In genomic region chr17:28812980-28813377, GRCh38 we compare ENCODE assay signal across 8 cellular contexts. TPM values are rescaled to one million over a fixed set of nuclear protein-coding genes. Genes with fewer than 3 reads are reported as not detected.
A peak's percentile ranks its signal among the peaks of the same experiment; 100 is the strongest.
DNase-seq lines count a peak whose midpoint lies in the region; ATAC-seq and TF ChIP-seq lines count a peak whose summit lies in the region.

No MANE protein-coding gene starts in this region.

- no peak overlapping the region for H2AFZ ChIP-seq in GM23338

- peak overlapping the region; percentile 94 for H3K27ac Mint-ChIP-seq in GM23338

- DNase-seq in GM23338 (ENCODE audit: low spot score) (no peak), WERI-Rb-1 (no peak), skeletal muscle cell (ENCODE audit: low read depth) (no peak), SIG-M5 (lab: John Stamatoyannopoulos, UW) (no peak), T-helper 9 cell (no peak)

- peak overlapping the region; percentile 73 for H3K4me2 ChIP-seq in GM23338

- H3K4me3 ChIP-seq in GM23338, result peak overlapping the region; percentile 74
- peak overlapping the region; percentile 84 for H3K4me3 ChIP-seq in WERI-Rb-1 (ENCODE audit: low read depth, low read length)
- peak overlapping the region; percentile 69 to 80 for H3K4me3 ChIP-seq in gastroesophageal sphincter
- peak overlapping the region; percentile 98 for H3K4me3 ChIP-seq in skeletal muscle cell (ENCODE audit: low read depth, low read length)

- H3K27ac ChIP-seq in GM23338 (ENCODE audit: low read depth) (peak overlapping the region; percentile 97), WERI-Rb-1 (peak overlapping the region; percentile 87), gastroesophageal sphincter (peak overlapping the region in 3 of 4 donors; percentile 89 to 94 (median 89))

- H3K4me1 ChIP-seq in GM23338 (ENCODE audit: insufficient read depth) (peaks cover 28% of the 10 kb centered on the region), gastroesophageal sphincter (peaks cover 0 to 49% (median 21%) of the 10 kb centered on the region in 3 donors)

- TF ChIP-seq EP300 in gastroesophageal sphincter (IDR thresholded peaks at IDR 0.05), result no peak

- H3K36me3 ChIP-seq in GM23338 (ENCODE audit: insufficient read depth), result no peaks in the 10 kb centered on the region
- H3K36me3 ChIP-seq in WERI-Rb-1, result no peaks in the 10 kb centered on the region
- no peaks in the 10 kb centered on the region for H3K36me3 ChIP-seq in gastroesophageal sphincter

- no peaks in the 10 kb centered on the region for H3K9me2 ChIP-seq in GM23338 (ENCODE audit: insufficient read depth)

- H3K9me3 Mint-ChIP-seq in GM23338, result no peaks in the 10 kb centered on the region; the same call in 2 of the 3 replicates

- peak overlapping the region; percentile 88 for H3K4me3 Mint-ChIP-seq in GM23338

- no peak for ATAC-seq in GM23338
- no peak for ATAC-seq in gastroesophageal sphincter
- no peak for ATAC-seq in HG02973 (IDR thresholded peaks at IDR 0.05; ENCODE audit: unreplicated experiment)
- no peak for ATAC-seq in HG02610 (IDR thresholded peaks at IDR 0.05; ENCODE audit: unreplicated experiment)

- H3K27me3 ChIP-seq in GM23338 (ENCODE audit: insufficient read depth), result no peaks in the 10 kb centered on the region
- no peaks in the 10 kb centered on the region for H3K27me3 ChIP-seq in WERI-Rb-1 (ENCODE audit: insufficient read depth, low read depth, severe bottlenecking)
- no peaks in the 10 kb centered on the region for H3K27me3 ChIP-seq in gastroesophageal sphincter

- no CpG with 5 or more reads among the region's 6 CpGs for WGBS in gastroesophageal sphincter (ENCODE audit: low coverage in 1 of 2), 2 donors

- TF ChIP-seq CTCF in GM23338 (conservative IDR thresholded peaks at IDR 0.05; ENCODE audit: low read depth in 2 of 2) (no peak), WERI-Rb-1 (IDR thresholded peaks at IDR 0.05; ENCODE audit: low read depth, low read length) (no peak), gastroesophageal sphincter (IDR thresholded peaks at IDR 0.05) (no peak)

- H3K9me3 ChIP-seq in WERI-Rb-1 (ENCODE audit: severe bottlenecking) (no peaks in the 10 kb centered on the region), gastroesophageal sphincter (no peaks in the 10 kb centered on the region)

- H4K20me1 ChIP-seq in GM23338 (replicated peaks; ENCODE audit: insufficient read depth), result no peaks in the 10 kb centered on the region; the same call in 1 of the 2 replicates

- no peak for TF ChIP-seq POLR2A in gastroesophageal sphincter (IDR thresholded peaks at IDR 0.05)

- H3K27me3 Mint-ChIP-seq in GM23338 (ENCODE audit: insufficient read depth, low read depth, poor library complexity), result peaks cover 7% of the 10 kb centered on the region

- peaks cover 9% of the 10 kb centered on the region; the same call in 1 of the 2 replicates for H3F3A ChIP-seq in GM23338 (replicated peaks; ENCODE audit: low read depth)

- peaks cover 83% of the 10 kb centered on the region for H3K79me2 ChIP-seq in GM23338 (replicated peaks; ENCODE audit: insufficient read depth)

- H3K4me1 Mint-ChIP-seq in GM23338, result peaks cover 35% of the 10 kb centered on the region

- no peaks in the 10 kb centered on the region for H3K36me3 Mint-ChIP-seq in GM23338 (ENCODE audit: low read depth)

TF ChIP-seq in GM23338, 12 proteins besides CTCF, POLR2A, EP300 and RAD21 (continues in another document):
- TF ChIP-seq CREB1 (CRISPR knock-in tag; IDR thresholded peaks at IDR 0.05; ENCODE audit: low read depth) (no peak), ETS1 (IDR thresholded peaks at IDR 0.05) (no peak), ZNF462 (CRISPR knock-in tag; IDR thresholded peaks at IDR 0.05) (no peak), EZH2 (IDR thresholded peaks at IDR 0.05; ENCODE audit: low read depth, unreplicated experiment) (no peak), JUNB (IDR thresholded peaks at IDR 0.05; ENCODE audit: unreplicated experiment) (no peak), ZNF331 (CRISPR knock-in tag; IDR thresholded peaks at IDR 0.05; ENCODE audit: low read depth) (no peak), POLR2AphosphoS5 (IDR thresholded peaks at IDR 0.05; ENCODE audit: low read depth) (no peak)

RNA-seq across cellular contexts. Expression of gene FAM222B, which starts 29.6 kb away (rescaled TPM):
- 78.5 and 87.3 TPM in 2 replicates for total RNA-seq in GM23338 (2014; rRNA removed; shearing (Covaris generic))
- polyA plus RNA-seq in GM23338 (2016; fragmentation: Nextera tagmentation; extraction: Ambion mirVana), result 61.8 and 63.7 TPM in 2 replicates
- total RNA-seq in gastroesophageal sphincter, result 10 to 100 TPM; 15.5 to 47.6 (median 21.6) TPM

RNA-seq across cellular contexts. Expression of gene ERAL1, which starts 41.8 kb away (rescaled TPM):
- total RNA-seq in GM23338 (2014; rRNA removed; shearing (Covaris generic)), result 118 and 121 TPM in 2 replicates
- 77.1 and 77.5 TPM in 2 replicates for polyA plus RNA-seq in GM23338 (2016; fragmentation: Nextera tagmentation; extraction: Ambion mirVana)
- 10 to 100 TPM; 25.8 to 48.3 (median 29.2) TPM for total RNA-seq in gastroesophageal sphincter
